In the genomic region with DNA sequence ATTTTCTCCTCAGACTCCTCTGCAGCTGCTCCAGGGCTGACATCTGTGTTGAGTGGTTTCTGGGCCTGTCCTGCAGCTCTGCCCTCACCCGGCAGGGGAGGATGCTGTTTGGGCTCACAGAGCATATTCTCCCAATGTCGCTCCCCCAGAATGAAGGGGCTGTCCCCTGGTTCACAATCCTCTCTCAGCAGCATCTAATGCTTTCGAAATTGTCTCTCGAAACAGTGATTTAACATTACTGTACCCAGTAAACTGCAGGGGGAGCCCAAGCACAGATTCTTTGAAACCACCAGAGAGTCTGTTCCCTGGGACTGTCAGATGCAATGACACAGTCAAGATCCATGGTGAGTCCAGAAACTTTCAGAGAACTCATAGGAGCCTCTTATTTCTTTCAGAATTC, we compare ENCODE assay signal across 8 cellular contexts.
DNase-seq lines count a peak whose midpoint lies in the region; ATAC-seq and TF ChIP-seq lines count a peak whose summit lies in the region.
"Not testable (repeated sequence)": the region's sequence is repeated elsewhere in the genome, so short reads cannot be mapped to it uniquely, and the experiment has no call there.

No MANE protein-coding gene starts in this region.

- H3K9me3 Mint-ChIP-seq in stimulated activated effector memory CD8-positive, alpha-beta T cell treated with anti-CD3 and anti-CD28 coated beads, Interleukin-12 subunit alpha, Interleukin-12 subunit beta, amount 100 ng/mL, for 72 hours = not testable (repeated sequence)

- H3K36me3 ChIP-seq in mucosa of descending colon (ENCODE audit: low read depth) = not testable (repeated sequence)

- not testable (repeated sequence) for H3K4me3 Mint-ChIP-seq in stimulated activated effector memory CD8-positive, alpha-beta T cell treated with anti-CD3 and anti-CD28 coated beads, Interleukin-12 subunit alpha, Interleukin-12 subunit beta, amount 100 ng/mL, for 72 hours

- H3K36me3 Mint-ChIP-seq in stimulated activated effector memory CD8-positive, alpha-beta T cell treated with anti-CD3 and anti-CD28 coated beads, Interleukin-12 subunit alpha, Interleukin-12 subunit beta, amount 100 ng/mL, for 72 hours = not testable (repeated sequence)

- not testable (repeated sequence) for H3K9me3 ChIP-seq in mucosa of descending colon

- not testable (repeated sequence) for TF ChIP-seq CTCF in mucosa of descending colon (IDR thresholded peaks at IDR 0.05)

- not testable (repeated sequence) for H3K4me1 ChIP-seq in mucosa of descending colon (ENCODE audit: low read depth)

- DNase-seq in DMS53 (lab: John Stamatoyannopoulos, UW) = peak; percentile 44
- DNase-seq in NCI-H1436 (lab: John Stamatoyannopoulos, UW) = peak; percentile 59
- peak; percentile 5 for DNase-seq in SIG-M5 treated with dmso at 0.1 percent for 504 hours (lab: John Stamatoyannopoulos, UW; ENCODE audit: unreplicated experiment)
- peak; percentile 69 for DNase-seq in activated CD8-positive, alpha-beta memory T cell treated with anti-CD3 and anti-CD28 coated beads for 24 hours
- DNase-seq in T47D (ENCODE audit: low read depth in 1 of 2, low spot score in 1 of 2) = peak; percentile 12 to 82
- peak in 1 of 3 donors; percentile 75 for DNase-seq in mucosa of descending colon
- DNase-seq in stimulated activated effector memory CD8-positive, alpha-beta T cell treated with anti-CD3 and anti-CD28 coated beads, Interleukin-12 subunit alpha, Interleukin-12 subunit beta, amount 100 ng/mL, for 72 hours (ENCODE audit: low spot score in 2 of 2) = peak; percentile 27 to 70

- H3K4me3 ChIP-seq in mucosa of descending colon = not testable (repeated sequence)

- ATAC-seq in HG03108 (IDR thresholded peaks at IDR 0.05; ENCODE audit: unreplicated experiment) (peak; percentile 50), mucosa of descending colon (peak; percentile 60)
- ATAC-seq in stimulated activated effector memory CD8-positive, alpha-beta T cell treated with anti-CD3 and anti-CD28 coated beads, Interleukin-12 subunit alpha, Interleukin-12 subunit beta, amount 100 ng/mL, for 72 hours = peak; percentile 87

- intact Hi-C loops in mucosa of descending colon (cut with DNase I, micrococcal nuclease) = not testable (repeated sequence)

- peak overlapping the region; percentile 21 for H3K27ac Mint-ChIP-seq in stimulated activated effector memory CD8-positive, alpha-beta T cell treated with anti-CD3 and anti-CD28 coated beads, Interleukin-12 subunit alpha, Interleukin-12 subunit beta, amount 100 ng/mL, for 72 hours

- in situ Hi-C loops in T47D (cut with HindIII; ENCODE audit: low pct_unique_long_range_greater_than_20kb, low sequenced_read_pairs) = not testable (repeated sequence)

- peaks cover 21% of the 10 kb centered on the region for H3K4me1 Mint-ChIP-seq in stimulated activated effector memory CD8-positive, alpha-beta T cell treated with anti-CD3 and anti-CD28 coated beads, Interleukin-12 subunit alpha, Interleukin-12 subunit beta, amount 100 ng/mL, for 72 hours
